ENCODE assay signal across 5 cellular contexts in the genomic region with DNA sequence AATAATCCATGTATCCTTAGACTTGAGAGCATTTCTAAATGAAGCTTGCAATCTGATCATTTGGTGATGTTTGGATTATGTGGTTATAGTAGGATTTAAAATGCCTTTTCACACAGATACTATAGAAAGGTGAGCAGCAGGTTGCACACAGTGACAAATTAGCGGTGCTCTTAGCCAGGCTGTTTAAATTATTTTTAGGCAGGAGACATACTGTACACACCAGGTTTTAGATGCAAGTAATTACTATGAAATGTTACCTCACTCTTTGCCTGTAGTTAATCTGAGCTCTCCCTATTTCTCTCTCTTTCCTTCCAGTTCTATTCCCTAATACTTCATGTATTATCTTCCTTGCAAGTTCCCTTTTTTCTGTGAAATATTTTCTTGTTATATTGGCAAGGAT.
"Had no signal": no experiment of that assay in that cellular context is flagged by ENCODE, and none has a peak within 500 bp of the region (broad histone marks: within the 10 kb centered on the region; RNA-seq: fewer than 3 reads in every experiment).

No MANE protein-coding gene starts in this region.

- DNase-seq: GM23248, GOT3, H7, HFFc6, KBM-7 had no signal
